Comparison of ENCODE assay signal across 8 cellular contexts in genomic region chr6:116287668-116288282, GRCh38. TPM values are rescaled to one million over a fixed set of nuclear protein-coding genes. Genes with fewer than 3 reads are reported as not detected.
A peak's percentile ranks its signal among the peaks of the same experiment; 100 is the strongest.
DNase-seq lines count a peak whose midpoint lies in the region; ATAC-seq, FAIRE-seq and TF ChIP-seq lines count a peak whose summit lies in the region.

No MANE protein-coding gene starts in this region.

- H3K27me3 ChIP-seq in pancreas: no peaks in the 10 kb centered on the region
- no peaks in the 10 kb centered on the region for H3K27me3 ChIP-seq in aorta (ENCODE audit: control insufficient read depth in 1 of 2, insufficient read depth in 2 of 2, low read length in 1 of 2)

- ATAC-seq in GM18502 (IDR thresholded peaks at IDR 0.05; ENCODE audit: poor library complexity, unreplicated experiment) (peak; percentile 83), pancreas (peak in 3 of 4 donors; percentile 79 to 89 (median 83)), GM21528 (IDR thresholded peaks at IDR 0.05; ENCODE audit: low FRiP score, unreplicated experiment) (no peak), aorta (ENCODE audit: low FRiP score) (no peak)

- 91 to 94% methylated on average over 2 of the region's 2 CpGs for WGBS in pancreas, 2 donors
- 79 to 84% methylated on average over 2 of the region's 2 CpGs for WGBS in aorta, 2 donors

- H3K9me3 ChIP-seq in pancreas: no peaks in the 10 kb centered on the region
- no peaks in the 10 kb centered on the region for H3K9me3 ChIP-seq in aorta (ENCODE audit: control insufficient read depth, low read length)

- peak; percentile 95 for FAIRE-seq in pancreas (lab: Jason Lieb, UNC)

- H3K4me3 ChIP-seq in pancreas (no peak overlapping the region), aorta (ENCODE audit: low read length in 2 of 2) (no peak overlapping the region)

- no peaks in the 10 kb centered on the region for H3K4me1 ChIP-seq in pancreas
- no peaks in the 10 kb centered on the region for H3K4me1 ChIP-seq in aorta (ENCODE audit: control insufficient read depth in 1 of 2, insufficient read depth in 2 of 2, low read length in 2 of 2)

- intact Hi-C loops in pancreas (cut with DNase I) (loop anchor here in 1 of 3 donors (10.0 kb wide), 1 partner anchor 267 kb away; the partner anchor contains the start of gene CALHM4), aorta (cut with DNase I) (loop anchor here (2.0 to 10.0 kb wide), 4 partner anchors 157 to 277 kb away; no protein-coding TSS in a partner anchor)

- H3K36me3 ChIP-seq in pancreas (no peaks in the 10 kb centered on the region), aorta (ENCODE audit: control insufficient read depth in 1 of 2, insufficient read depth in 2 of 2, low read length in 1 of 2) (no peaks in the 10 kb centered on the region)

- no peak overlapping the region for H3K27ac ChIP-seq in pancreas
- no peak overlapping the region for H3K27ac ChIP-seq in aorta (ENCODE audit: low read depth in 1 of 2, low read length in 2 of 2)

- TF ChIP-seq CTCF in pancreas (IDR thresholded peaks at IDR 0.05): peak; percentile 45 to 79 (median 72)

- peak; percentile 23 for DNase-seq in AG20443 (ENCODE audit: low spot score)
- peak; percentile 49 for DNase-seq in LHCN-M2 (ENCODE audit: low read depth)
- DNase-seq in SW480 (ENCODE audit: low spot score): peak; percentile 35
- DNase-seq in fibroblast of the conjunctiva (ENCODE audit: low read depth): peak; percentile 70
- DNase-seq in pancreas: no peak
- DNase-seq in aorta: no peak

RNA-seq across cellular contexts. Expression of gene TSPYL1, which starts 8.0 kb away (rescaled TPM):
- total RNA-seq in LHCN-M2 (2014; rRNA removed): 72.5 and 76.1 TPM in 2 replicates
- 50.4 TPM for polyA plus RNA-seq in LHCN-M2 (2012)
- 10 to 100 TPM; 29.4 to 50.3 (median 44.0) TPM for total RNA-seq in pancreas
- polyA plus RNA-seq in pancreas: 10 to 100 TPM; 11.9 to 23.6 TPM
- 10 to 100 TPM; 77.2 to 78.0 TPM for total RNA-seq in aorta
- polyA plus RNA-seq in aorta: 10 to 100 TPM; 30.8 to 32.2 TPM

RNA-seq across cellular contexts. Expression of gene TSPYL4, which starts 33.9 kb away (rescaled TPM):
- total RNA-seq in LHCN-M2 (2014; rRNA removed) (16.7 and 18.8 TPM in 2 replicates), pancreas (10 to 100 TPM in 1 of 6 donors, 1 to 10 TPM in 5; 5.7 to 10.5 (median 7.1) TPM), aorta (10 to 100 TPM; 15.7 to 18.4 TPM)
- 22.7 TPM for polyA plus RNA-seq in LHCN-M2 (2012)
- polyA plus RNA-seq in pancreas (10 to 100 TPM in 1 of 2 donors, 1 to 10 TPM in 1; 4.9 to 19.4 TPM), aorta (10 to 100 TPM; 10.5 to 19.1 TPM)

Comparison
In these comparisons a context has a peak if more than half of its experiments do, and no peak if none do; other contexts are left out.
1. DNase-seq: peak in AG20443 (single experiment), LHCN-M2 (single experiment), SW480 (single experiment) and fibroblast of the conjunctiva (single experiment); none in pancreas (0 of 6) and aorta (0 of 2).
2. ATAC-seq: peak in GM18502 (single experiment) and pancreas (3 of 4); none in GM21528 (single experiment) and aorta (single experiment).